In genomic region chr2:64359176-64359891, GRCh38 we compare ENCODE assay signal across 8 cellular contexts.
DNase-seq lines count a peak whose midpoint lies in the region; ATAC-seq, FAIRE-seq and TF ChIP-seq lines count a peak whose summit lies in the region.

No MANE protein-coding gene starts in this region.

- intact Hi-C loops in kidney (cut with DNase I) = no loop called here

- no peak overlapping the region for H3K9ac ChIP-seq in kidney (ENCODE audit: low read length in 2 of 2)

- no peaks in the 10 kb centered on the region for H3K9me3 ChIP-seq in kidney (ENCODE audit: control insufficient read depth in 1 of 2, low read length in 2 of 2)

- DNase-seq in astrocyte of the cerebellum (ENCODE audit: low read depth) (peak; percentile 70), kidney (no peak), NCI-H1930 (lab: John Stamatoyannopoulos, UW) (no peak)
- DNase-seq in activated naive CD4-positive, alpha-beta T cell treated with Interleukin-2 at 50 U/mL for 16 hours = no peak

- in situ Hi-C loops in astrocyte of the cerebellum (cut with HindIII; ENCODE audit: low sequenced_read_pairs) = no loop called here

- H3K36me3 ChIP-seq in kidney (ENCODE audit: control insufficient read depth in 1 of 2, insufficient read depth in 2 of 2, low read length in 2 of 2) = no peaks in the 10 kb centered on the region

- TF ChIP-seq CTCF in astrocyte of the cerebellum (IDR thresholded peaks at IDR 0.05; ENCODE audit: low read depth, low read length, missing control alignments) (no peak), kidney (IDR thresholded peaks at IDR 0.05; ENCODE audit: borderline replicate concordance, extremely low read depth, insufficient read depth) (no peak)

- no peak for FAIRE-seq in kidney (lab: Jason Lieb, UNC)

- H3K4me3 ChIP-seq in astrocyte of the cerebellum (ENCODE audit: low read depth, low read length) (no peak overlapping the region), skin epidermis (no peak overlapping the region), kidney (ENCODE audit: low read length in 2 of 2) (no peak overlapping the region)

- peak overlapping the region in 19 of 21 experiments; percentile 43 to 88 (median 73) for H3K27ac ChIP-seq in skin epidermis
- no peak overlapping the region for H3K27ac ChIP-seq in kidney (ENCODE audit: low read depth in 2 of 2, low read length in 2 of 2)

- H3K4me1 ChIP-seq in kidney (ENCODE audit: control insufficient read depth in 1 of 2, insufficient read depth in 1 of 2, low read depth in 1 of 2, low read length in 2 of 2) = peaks cover 0 to 3% of the 10 kb centered on the region in 2 donors

- ATAC-seq in GM19025 (IDR thresholded peaks at IDR 0.05; ENCODE audit: low read depth, unreplicated experiment) (peak; percentile 40), HG02852 (IDR thresholded peaks at IDR 0.05; ENCODE audit: unreplicated experiment) (peak; percentile 22), HG02981 (IDR thresholded peaks at IDR 0.05; ENCODE audit: unreplicated experiment) (no peak)

Comparison
In these comparisons a context has a peak if more than half of its experiments do, and no peak if none do; other contexts are left out.
1. H3K27ac ChIP-seq: peak in skin epidermis (19 of 21); none in kidney (0 of 2).